16 cellular contexts compared by ENCODE assay signal in genomic region chr9:123640792-123641222, GRCh38.
DNase-seq lines count a peak whose midpoint lies in the region; ATAC-seq and TF ChIP-seq lines count a peak whose summit lies in the region.
"Had no signal": no experiment of that assay in that cellular context is flagged by ENCODE, and none has a peak within 500 bp of the region (broad histone marks: within the 10 kb centered on the region; RNA-seq: fewer than 3 reads in every experiment).

No MANE protein-coding gene starts in this region.

- no peak for TF ChIP-seq CTCF in colonic mucosa (IDR thresholded peaks at IDR 0.05)

- peaks cover 27% of the 10 kb centered on the region for H3K4me1 Mint-ChIP-seq in activated T-helper 2 cell treated with anti-CD3 and anti-CD28 coated beads, Interferon-gamma antibody, Interleukin-2, Interleukin-4, amounts not matched to agents 10 μg/mL and 5 μg/mL and 100 μg/mL, durations not matched to agents 14 hours and 24 hours and 36 hours (ENCODE audit: low read depth)

- H3K27me3 Mint-ChIP-seq in activated T-helper 2 cell treated with anti-CD3 and anti-CD28 coated beads, Interferon-gamma antibody, Interleukin-2, Interleukin-4, amounts not matched to agents 10 μg/mL and 5 μg/mL and 100 μg/mL, durations not matched to agents 14 hours and 24 hours and 36 hours (ENCODE audit: low read depth) = peaks cover 61% of the 10 kb centered on the region
- H3K27me3 Mint-ChIP-seq: CD8-positive, alpha-beta memory T cell had no signal

- ATAC-seq in HG03196 (IDR thresholded peaks at IDR 0.05; ENCODE audit: unreplicated experiment) = no peak

- H3K9ac ChIP-seq in colonic mucosa (ENCODE audit: low read depth in 2 of 2, low read length in 2 of 2) = no peak overlapping the region
- H3K9ac ChIP-seq: parathyroid adenoma had no signal

- H3K4me3 ChIP-seq in colonic mucosa = no peak overlapping the region
- H3K4me3 ChIP-seq: vagina had no signal

- intact Hi-C loops in activated T-helper 2 cell treated with anti-CD3 and anti-CD28 coated beads, Interferon-gamma antibody, Interleukin-2, Interleukin-4, amounts not matched to agents 10 μg/mL and 5 μg/mL and 100 μg/mL, durations not matched to agents 14 hours and 24 hours and 36 hours (cut with micrococcal nuclease) = loop anchor here (10.0 kb wide), 1 partner anchor 354 kb away; no protein-coding TSS in a partner anchor
- intact Hi-C loops in colonic mucosa (cut with DNase I) = no loop called here

- no peaks in the 10 kb centered on the region for H3K36me3 Mint-ChIP-seq in activated T-helper 2 cell treated with anti-CD3 and anti-CD28 coated beads, Interferon-gamma antibody, Interleukin-2, Interleukin-4, amounts not matched to agents 10 μg/mL and 5 μg/mL and 100 μg/mL, durations not matched to agents 14 hours and 24 hours and 36 hours (ENCODE audit: low read depth)

- H3K27me3 ChIP-seq in colonic mucosa = no peaks in the 10 kb centered on the region
- H3K27me3 ChIP-seq: vagina had no signal

- H3K4me3 Mint-ChIP-seq in activated T-helper 2 cell treated with anti-CD3 and anti-CD28 coated beads, Interferon-gamma antibody, Interleukin-2, Interleukin-4, amounts not matched to agents 10 μg/mL and 5 μg/mL and 100 μg/mL, durations not matched to agents 14 hours and 24 hours and 36 hours (ENCODE audit: low read depth) = no peak overlapping the region

- peak; percentile 66 for DNase-seq in activated CD8-positive, alpha-beta memory T cell treated with anti-CD3 and anti-CD28 coated beads for 24 hours
- DNase-seq in activated CD8-positive, alpha-beta memory T cell treated with anti-CD3 and anti-CD28 coated beads, Interleukin-2, amount 50 U/mL, for 4 hours = no peak
- DNase-seq in NCI-H524 treated with DMSO at 0.1 percent for 48 hours (lab: John Stamatoyannopoulos, UW) (peak; percentile 67), colonic mucosa (no peak), UCSD-AML1 (lab: John Stamatoyannopoulos, UW; ENCODE audit: unreplicated experiment) (no peak)
- DNase-seq in activated T-helper 2 cell treated with anti-CD3 and anti-CD28 coated beads, Interferon-gamma antibody, Interleukin-2, Interleukin-4, amounts not matched to agents 10 μg/mL and 5 μg/mL and 100 μg/mL, durations not matched to agents 14 hours and 24 hours and 36 hours (ENCODE audit: low spot score) = peak; percentile 17
- peak; percentile 5 for DNase-seq in stimulated activated CD8-positive, alpha-beta memory T cell treated with anti-CD3 and anti-CD28 coated beads, Interleukin-15, amount 100 ng/mL, for 48 hours (ENCODE audit: low read depth in 2 of 2)
- DNase-seq: MM.1S, NCI-H1930, NCI-H774, RPMI8226 had no signal

- H3K27ac ChIP-seq in colonic mucosa = no peak overlapping the region
- H3K27ac ChIP-seq: epithelial cell of prostate, parathyroid adenoma, vagina had no signal

- no peaks in the 10 kb centered on the region for H3K9me3 Mint-ChIP-seq in activated T-helper 2 cell treated with anti-CD3 and anti-CD28 coated beads, Interferon-gamma antibody, Interleukin-2, Interleukin-4, amounts not matched to agents 10 μg/mL and 5 μg/mL and 100 μg/mL, durations not matched to agents 14 hours and 24 hours and 36 hours
- H3K9me3 Mint-ChIP-seq: CD8-positive, alpha-beta memory T cell had no signal

- no peaks in the 10 kb centered on the region for H3K36me3 ChIP-seq in colonic mucosa
- H3K36me3 ChIP-seq: vagina had no signal

- H3K9me3 ChIP-seq in colonic mucosa = no peaks in the 10 kb centered on the region
- H3K9me3 ChIP-seq: vagina had no signal

- H3K4me1 ChIP-seq in colonic mucosa = peaks cover 5% of the 10 kb centered on the region
- H3K4me1 ChIP-seq: parathyroid adenoma had no signal

- H3K27ac Mint-ChIP-seq in activated T-helper 2 cell treated with anti-CD3 and anti-CD28 coated beads, Interferon-gamma antibody, Interleukin-2, Interleukin-4, amounts not matched to agents 10 μg/mL and 5 μg/mL and 100 μg/mL, durations not matched to agents 14 hours and 24 hours and 36 hours = no peak overlapping the region

Comparison
In these comparisons a context has a peak if more than half of its experiments do, and no peak if none do; other contexts are left out.
1. DNase-seq: peak in activated CD8-positive, alpha-beta memory T cell treated with anti-CD3 and anti-CD28 coated beads for 24 hours (single experiment), NCI-H524 treated with DMSO at 0.1 percent for 48 hours (single experiment), activated T-helper 2 cell treated with anti-CD3 and anti-CD28 coated beads, Interferon-gamma antibody, Interleukin-2, Interleukin-4, amounts not matched to agents 10 μg/mL and 5 μg/mL and 100 μg/mL, durations not matched to agents 14 hours and 24 hours and 36 hours (single experiment) and stimulated activated CD8-positive, alpha-beta memory T cell treated with anti-CD3 and anti-CD28 coated beads, Interleukin-15, amount 100 ng/mL, for 48 hours (2 of 2); none in activated CD8-positive, alpha-beta memory T cell treated with anti-CD3 and anti-CD28 coated beads, Interleukin-2, amount 50 U/mL, for 4 hours (single experiment), colonic mucosa (single experiment) and UCSD-AML1 (single experiment).